In genomic region chr15:34754171-34754580, GRCh38 we compare ENCODE assay signal across 1 cellular context.
TF ChIP-seq lines count a peak whose summit lies in the region.

No MANE protein-coding gene starts in this region.

TF ChIP-seq in GM12878, 131 proteins besides CTCF, POLR2A, EP300 and RAD21:
- peak; percentile 27 for TF ChIP-seq SUZ12 (IDR thresholded peaks at IDR 0.05; ENCODE audit: unreplicated experiment)
- no peak for TF ChIP-seq PKNOX1 (IDR thresholded peaks at IDR 0.05)
- TF ChIP-seq RELA (IDR thresholded peaks at IDR 0.05; ENCODE audit: borderline replicate concordance, partially characterized antibody): no peak
- no peak for TF ChIP-seq GATAD2B (conservative IDR thresholded peaks at IDR 0.05; ENCODE audit: low read depth)
- no peak for TF ChIP-seq FOXK2 (IDR thresholded peaks at IDR 0.05)
